Comparison of ENCODE assay signal across 15 cellular contexts in genomic region chr10:102302611-102303010, GRCh38.
"Had no signal": no experiment of that assay in that cellular context is flagged by ENCODE, and none has a peak within 500 bp of the region (broad histone marks: within the 10 kb centered on the region; RNA-seq: fewer than 3 reads in every experiment).

No MANE protein-coding gene starts in this region.

- H3K27me3 Mint-ChIP-seq: activated CD4-positive, alpha-beta T cell treated with anti-CD3 and anti-CD28 coated beads, Interleukin-2, amount 10 ng/mL, durations not matched to agents 7 days and 5 days; activated naive CD8-positive, alpha-beta T cell treated with anti-CD3 and anti-CD28 coated beads, Interleukin-2, amount 50 U/mL, for 24 hours; natural killer cell treated with Interleukin-12 subunit alpha and Interleukin-12 subunit beta and Interleukin-15 and Interleukin-18, amount 100 ng/mL, for 72 hours had no signal

- H3K9me3 ChIP-seq: colonic mucosa, prostate gland, right lobe of liver, upper lobe of right lung had no signal

- H3K36me3 ChIP-seq: colonic mucosa, prostate gland, right lobe of liver, upper lobe of right lung had no signal

- H3K4me1 ChIP-seq: colonic mucosa, prostate gland had no signal

- H3K27me3 ChIP-seq: colonic mucosa, right lobe of liver, upper lobe of right lung had no signal

- H3K27ac ChIP-seq: colonic mucosa, prostate gland, right lobe of liver, upper lobe of right lung had no signal

- H3K27ac Mint-ChIP-seq: activated naive CD8-positive, alpha-beta T cell treated with anti-CD3 and anti-CD28 coated beads, Interleukin-2, amount 50 U/mL, for 24 hours; natural killer cell treated with Interleukin-12 subunit alpha and Interleukin-12 subunit beta and Interleukin-15 and Interleukin-18, amount 100 ng/mL, for 72 hours had no signal

- H3K9me3 Mint-ChIP-seq: activated CD4-positive, alpha-beta T cell treated with anti-CD3 and anti-CD28 coated beads, Interleukin-2, amount 10 ng/mL, durations not matched to agents 7 days and 5 days; activated naive CD8-positive, alpha-beta T cell treated with anti-CD3 and anti-CD28 coated beads, Interleukin-2, amount 50 U/mL, for 24 hours; natural killer cell treated with Interleukin-12 subunit alpha and Interleukin-12 subunit beta and Interleukin-15 and Interleukin-18, amount 100 ng/mL, for 72 hours had no signal

- H3K4me3 ChIP-seq: colonic mucosa, lung, prostate gland, right lobe of liver, upper lobe of right lung had no signal

- DNase-seq: activated CD4-positive, alpha-beta T cell treated with anti-CD3 and anti-CD28 coated beads, Interleukin-2, amount 10 ng/mL, durations not matched to agents 7 days and 5 days; activated CD4-positive, CD25-positive, alpha-beta regulatory T cell; activated CD8-positive, alpha-beta memory T cell treated with anti-CD3 and anti-CD28 coated beads for 24 hours; activated naive CD4-positive, alpha-beta T cell treated with Interleukin-2 at 50 U/mL for 16 hours; activated naive CD8-positive, alpha-beta T cell treated with anti-CD3 and anti-CD28 coated beads, Interleukin-2, amount 50 U/mL, for 24 hours; colonic mucosa; effector CD4-positive, alpha-beta T cell; nucleus accumbens; right lobe of liver; stimulated activated CD4-positive, alpha-beta T cell treated with anti-CD3 and anti-CD28 coated beads, Interleukin-2, amount 100 ng/mL, for 48 hours; stimulated activated naive CD8-positive, alpha-beta T cell treated with anti-CD3 and anti-CD28 coated beads, Interleukin-15, Interleukin-2, amounts not matched to agents 100 U/mL and 50 U/mL, for 24 hours; upper lobe of right lung had no signal

- ATAC-seq: activated naive CD8-positive, alpha-beta T cell treated with anti-CD3 and anti-CD28 coated beads, Interleukin-2, amount 50 U/mL, for 24 hours; natural killer cell treated with Interleukin-12 subunit alpha and Interleukin-12 subunit beta and Interleukin-15 and Interleukin-18, amount 100 ng/mL, for 72 hours; right lobe of liver; stimulated activated naive CD8-positive, alpha-beta T cell treated with anti-CD3 and anti-CD28 coated beads, Interleukin-15, Interleukin-2, amounts not matched to agents 100 U/mL and 50 U/mL, for 24 hours; upper lobe of right lung had no signal

- H3K4me3 Mint-ChIP-seq: activated CD4-positive, alpha-beta T cell treated with anti-CD3 and anti-CD28 coated beads, Interleukin-2, amount 10 ng/mL, durations not matched to agents 7 days and 5 days; activated naive CD8-positive, alpha-beta T cell treated with anti-CD3 and anti-CD28 coated beads, Interleukin-2, amount 50 U/mL, for 24 hours; natural killer cell treated with Interleukin-12 subunit alpha and Interleukin-12 subunit beta and Interleukin-15 and Interleukin-18, amount 100 ng/mL, for 72 hours had no signal
